21 cellular contexts compared by ENCODE assay signal in genomic region chr14:31949709-31950108, GRCh38.
A peak's percentile ranks its signal among the peaks of the same experiment; 100 is the strongest.
DNase-seq lines count a peak whose midpoint lies in the region; ATAC-seq, FAIRE-seq and TF ChIP-seq lines count a peak whose summit lies in the region.
"Had no signal": no experiment of that assay in that cellular context is flagged by ENCODE, and none has a peak within 500 bp of the region (broad histone marks: within the 10 kb centered on the region; RNA-seq: fewer than 3 reads in every experiment).

No MANE protein-coding gene starts in this region.

- peak overlapping the region; percentile 11; the same call in 1 of the 2 replicates for H2BK120ac ChIP-seq in IMR-90 (ENCODE audit: low read depth, low read length)

- dilution Hi-C loops in IMR-90 (cut with HindIII; ENCODE audit: low sequenced_read_pairs, unreplicated experiment), result no loop called here

- in situ Hi-C loops in Caki2 (cut with HindIII; ENCODE audit: low pct_unique_long_range_greater_than_20kb, low sequenced_read_pairs) (no loop called here), IMR-90 (cut with MboI; ENCODE audit: low sequenced_read_pairs) (loop anchor here (25.0 kb wide), 1 partner anchor 288 kb away; no protein-coding TSS in a partner anchor), K562 (cut with MboI) (no loop called here)

- no peak overlapping the region for H3K27ac ChIP-seq in IMR-90 (ENCODE audit: insufficient read depth, low read length)
- no peak overlapping the region for H3K27ac ChIP-seq in K562 (ENCODE audit: extremely low read depth, low read depth, low read length)
- H3K27ac ChIP-seq in coronary artery, result no peak overlapping the region
- H3K27ac ChIP-seq: neutrophil, vagina had no signal

- peaks cover 12% of the 10 kb centered on the region; the same call in 1 of the 2 replicates for H3K9me1 ChIP-seq in IMR-90 (ENCODE audit: insufficient read depth, low read length)
- no peaks in the 10 kb centered on the region for H3K9me1 ChIP-seq in K562 (ENCODE audit: control insufficient read depth, insufficient read depth, low read length)

- H3K4me3 ChIP-seq in IMR-90 (ENCODE audit: insufficient read depth, low read depth, low read length), result no peak overlapping the region
- no peak overlapping the region for H3K4me3 ChIP-seq in K562
- H3K4me3 ChIP-seq in coronary artery, result no peak overlapping the region
- H3K4me3 ChIP-seq: right lobe of liver, vagina had no signal

- H2BK20ac ChIP-seq in IMR-90 (ENCODE audit: low read depth, low read length), result peak overlapping the region; percentile 30; the same call in 1 of the 2 replicates

- H2AFZ ChIP-seq in IMR-90 (replicated peaks; ENCODE audit: low read length, poor library complexity) (no peak overlapping the region), K562 (ENCODE audit: low read depth, low read length) (no peak overlapping the region)

- no peak overlapping the region; the same call in 1 of the 2 replicates for H3K56ac ChIP-seq in IMR-90 (ENCODE audit: extremely low read depth, insufficient read depth, low read length)

- no peak overlapping the region for H3K23ac ChIP-seq in IMR-90 (ENCODE audit: low read depth, low read length)

- H3K4me2 ChIP-seq in IMR-90 (ENCODE audit: low read depth, low read length) (peak overlapping the region; percentile 1; the same call in 1 of the 2 replicates), K562 (ENCODE audit: insufficient read depth, low read length) (no peak overlapping the region; the same call in 1 of the 2 replicates)

- ATAC-seq in IMR-90 (ENCODE audit: low read depth) (peak; percentile 62), K562 (no peak), HG03280 (IDR thresholded peaks at IDR 0.05; ENCODE audit: unreplicated experiment) (no peak)

- no peak for TF ChIP-seq RAD21 in IMR-90 (IDR thresholded peaks at IDR 0.05; ENCODE audit: low read length)
- no peak for TF ChIP-seq RAD21 in K562 (CRISPR knock-in tag; conservative IDR thresholded peaks at IDR 0.05 in 1 of 2, IDR thresholded peaks at IDR 0.05 in 1 of 2)

- H4K91ac ChIP-seq in IMR-90 (ENCODE audit: insufficient read depth, low read depth, low read length), result peak overlapping the region; percentile 14; the same call in 1 of the 2 replicates

- no peaks in the 10 kb centered on the region for H3K79me1 ChIP-seq in IMR-90 (ENCODE audit: low read depth in 1 of 2, low read length in 2 of 2)

- no peak overlapping the region for H3K9ac ChIP-seq in IMR-90 (ENCODE audit: low read depth, low read length)
- H3K9ac ChIP-seq in K562 (ENCODE audit: insufficient read depth in 1 of 2, low read depth in 2 of 2, low read length in 2 of 2), result no peak overlapping the region

- no peaks in the 10 kb centered on the region for H3K36me3 ChIP-seq in IMR-90 (ENCODE audit: control insufficient read depth, insufficient read depth, low read length)
- H3K36me3 ChIP-seq in K562 (ENCODE audit: control insufficient read depth, insufficient read depth, low read length), result no peaks in the 10 kb centered on the region
- H3K36me3 ChIP-seq: neutrophil, right lobe of liver, vagina had no signal

- H3K9me3 ChIP-seq in IMR-90 (ENCODE audit: control insufficient read depth, insufficient read depth, low read length), result no peaks in the 10 kb centered on the region
- H3K9me3 ChIP-seq in K562 (replicated peaks; ENCODE audit: control insufficient read depth, insufficient read depth, low read depth, low read length), result no peaks in the 10 kb centered on the region
- H3K9me3 ChIP-seq: neutrophil, right lobe of liver, vagina had no signal

- H3K4me1 ChIP-seq in IMR-90 (ENCODE audit: control insufficient read depth, insufficient read depth, low read length) (peaks cover 15% of the 10 kb centered on the region), K562 (replicated peaks in 1 of 2; ENCODE audit: control insufficient read depth in 2 of 2, insufficient read depth in 2 of 2, low read length in 2 of 2) (peaks cover 8 to 23% of the 10 kb centered on the region in 2 experiments; a peak in 4 of 5 replicates)
- H3K4me1 ChIP-seq: right lobe of liver had no signal

- BruUV-seq in IMR-90 (replicated peaks; lab: Mats Ljungman, UMichigan) (no TSS peak), K562 (replicated peaks; lab: Mats Ljungman, UMichigan) (no TSS peak)

- intact Hi-C loops in IMR-90 (cut with micrococcal nuclease), result loop anchor here (5.0 kb wide), 1 partner anchor 303 kb away; no protein-coding TSS in a partner anchor
- intact Hi-C loops in K562 (cut with micrococcal nuclease), result loop anchor here (5.0 kb wide), 1 partner anchor 118 kb away; no protein-coding TSS in a partner anchor

- no peak for TF ChIP-seq EP300 in K562 (IDR thresholded peaks at IDR 0.05; ENCODE audit: low read length)

- H3K27me3 ChIP-seq in IMR-90 (ENCODE audit: control insufficient read depth, insufficient read depth, low read length) (no peaks in the 10 kb centered on the region), K562 (ENCODE audit: control insufficient read depth in 2 of 2, insufficient read depth in 2 of 2, low read length in 2 of 2) (no peaks in the 10 kb centered on the region)
- H3K27me3 ChIP-seq: right lobe of liver, vagina had no signal

- peak overlapping the region; percentile 42; the same call in 1 of the 3 replicates for H2BK15ac ChIP-seq in IMR-90 (ENCODE audit: low read depth, low read length)

- CTCF ChIA-PET in IMR-90 (lab: Yijun Ruan, JAX) (interaction anchor here (0.6 kb wide), 1 partner anchor 262 kb away, joined by 3 read pairs; no protein-coding TSS in a partner anchor), K562 (lab: Yijun Ruan, JAX; ENCODE audit: low intra/inter-chr PET ratio) (no interaction called here)

- TF ChIP-seq POLR2A in IMR-90 (IDR thresholded peaks at IDR 0.05; ENCODE audit: low read depth, low read length) (no peak), K562 (conservative IDR thresholded peaks at IDR 0.05) (no peak)

- TF ChIP-seq CTCF in IMR-90 (conservative IDR thresholded peaks at IDR 0.05; ENCODE audit: low read depth, low read length) (no peak), K562 (IDR thresholded peaks at IDR 0.05 in 2 of 3, conservative IDR thresholded peaks at IDR 0.05 in 1 of 3; ENCODE audit: insufficient read depth in 2 of 3, low read depth in 1 of 3, low read length in 3 of 3) (no peak), coronary artery (IDR thresholded peaks at IDR 0.05) (no peak)

- peak; percentile 52 for FAIRE-seq in K562 (lab: Jason Lieb, UNC)

- peak overlapping the region; percentile 4; the same call in 1 of the 2 replicates for H3K4ac ChIP-seq in IMR-90 (ENCODE audit: low read depth, low read length)

- no peak overlapping the region for H2AK9ac ChIP-seq in IMR-90 (replicated peaks; ENCODE audit: low read depth, low read length, poor library complexity)

- peak overlapping the region in 1 of 2 experiments; percentile 25; a peak in 1 of 4 replicates for H4K8ac ChIP-seq in IMR-90 (ENCODE audit: low read depth in 2 of 2, low read length in 2 of 2)

- no peak overlapping the region for H3K14ac ChIP-seq in IMR-90 (replicated peaks; ENCODE audit: low read depth, low read length)

- no peak overlapping the region for H3K18ac ChIP-seq in IMR-90 (ENCODE audit: low read depth, low read length)

- H3K79me2 ChIP-seq in K562 (ENCODE audit: control insufficient read depth, insufficient read depth, low read length), result no peaks in the 10 kb centered on the region

- no peak overlapping the region for H4K5ac ChIP-seq in IMR-90 (ENCODE audit: low read depth, low read length)

- H2BK5ac ChIP-seq in IMR-90 (ENCODE audit: low read depth, low read length, poor library complexity, severe bottlenecking), result no peak overlapping the region

- H4K20me1 ChIP-seq in IMR-90 (ENCODE audit: insufficient read depth, low read length) (no peaks in the 10 kb centered on the region), K562 (replicated peaks; ENCODE audit: control insufficient read depth, insufficient read depth, low read length) (no peaks in the 10 kb centered on the region)

- no CpG with 5 or more reads among the region's 1 CpG for WGBS in IMR-90 (ENCODE audit: extremely low coverage in 2 of 2, insufficient read length in 1 of 2), 2 experiments
- 0% methylated on average over 1 of the region's 1 CpG for WGBS in K562 (ENCODE audit: insufficient coverage, low coverage, missing lambda C conversion rate)

- DNase-seq in Caki2 (ENCODE audit: low read depth) (peak; percentile 29), IMR-90 (peak; percentile 48), K562 (ENCODE audit: extremely low read depth in 1 of 4, low spot score in 3 of 4) (no peak), kidney tubule cell (ENCODE audit: low spot score) (peak; percentile 60), coronary artery (ENCODE audit: low spot score) (no peak)
- no peak for DNase-seq in activated effector memory CD4-positive, alpha-beta T cell treated with Interleukin-2 at 50 U/mL for 16 hours
- DNase-seq in activated CD8-positive, alpha-beta memory T cell treated with anti-CD3 and anti-CD28 coated beads for 24 hours, result no peak
- DNase-seq: activated CD4-positive, alpha-beta T cell treated with anti-CD3 and anti-CD28 coated beads for 4 hours; activated CD8-positive, alpha-beta memory T cell treated with anti-CD3 and anti-CD28 coated beads, Interleukin-2, amount 50 U/mL, for 4 hours; activated naive CD4-positive, alpha-beta T cell treated with Interleukin-2 at 50 U/mL for 16 hours; CD8-positive, alpha-beta memory T cell; hippocampal formation; left cardiac atrium; MV-4-11; NCI-H2081 treated with DMSO at 0.1 percent for 48 hours; NCI-H526 treated with DMSO at 0.1 percent for 48 hours; OCI-M1; right lobe of liver had no signal

- POLR2A ChIA-PET in IMR-90 (lab: Charles Lee; ENCODE audit: unreplicated experiment) (no interaction called here), K562 (lab: Yijun Ruan, JAX) (interaction anchor here (0.6 to 0.9 kb wide), 2 partner anchors 29 to 529 kb away, joined by 3 read pairs; no protein-coding TSS in a partner anchor)

- no peak overlapping the region for H2AK5ac ChIP-seq in IMR-90 (ENCODE audit: low read depth, low read length)

TF ChIP-seq in IMR-90, 13 proteins besides CTCF, POLR2A, EP300 and RAD21:
- TF ChIP-seq SMC3 (IDR thresholded peaks at IDR 0.05; ENCODE audit: low read depth, low read length) (no peak), FOS (IDR thresholded peaks at IDR 0.05; ENCODE audit: low read depth, low read length) (peak; percentile 18; the same call in 1 of the 2 replicates)

TF ChIP-seq in K562, 482 proteins besides CTCF, POLR2A, EP300 and RAD21 (continues in another document):
- no peak for TF ChIP-seq PYGO2 (tag; IDR thresholded peaks at IDR 0.05)
- no peak for TF ChIP-seq RAD51 (IDR thresholded peaks at IDR 0.05; ENCODE audit: borderline replicate concordance, low read depth)
- TF ChIP-seq SPI1 (IDR thresholded peaks at IDR 0.05; ENCODE audit: borderline replicate concordance, low read depth, low read length), result no peak
- no peak for TF ChIP-seq ZNF121 (CRISPR knock-in tag; conservative IDR thresholded peaks at IDR 0.05)
- TF ChIP-seq DPF2 (IDR thresholded peaks at IDR 0.05), result no peak
- no peak for TF ChIP-seq ZNF124 (CRISPR knock-in tag; IDR thresholded peaks at IDR 0.05)
- no peak for TF ChIP-seq EHMT2 (IDR thresholded peaks at IDR 0.05)
- TF ChIP-seq CHD2 (IDR thresholded peaks at IDR 0.05; ENCODE audit: low read depth, low read length), result no peak

Comparison
In these comparisons a context has a peak if more than half of its experiments do, and no peak if none do; other contexts are left out.
1. DNase-seq: peak in Caki2 (single experiment), IMR-90 (single experiment) and kidney tubule cell (single experiment); none in K562 (0 of 4), activated effector memory CD4-positive, alpha-beta T cell treated with Interleukin-2 at 50 U/mL for 16 hours (single experiment), activated CD8-positive, alpha-beta memory T cell treated with anti-CD3 and anti-CD28 coated beads for 24 hours (single experiment) and coronary artery (single experiment).